ENCODE assay signal across 12 cellular contexts in the genomic region with DNA sequence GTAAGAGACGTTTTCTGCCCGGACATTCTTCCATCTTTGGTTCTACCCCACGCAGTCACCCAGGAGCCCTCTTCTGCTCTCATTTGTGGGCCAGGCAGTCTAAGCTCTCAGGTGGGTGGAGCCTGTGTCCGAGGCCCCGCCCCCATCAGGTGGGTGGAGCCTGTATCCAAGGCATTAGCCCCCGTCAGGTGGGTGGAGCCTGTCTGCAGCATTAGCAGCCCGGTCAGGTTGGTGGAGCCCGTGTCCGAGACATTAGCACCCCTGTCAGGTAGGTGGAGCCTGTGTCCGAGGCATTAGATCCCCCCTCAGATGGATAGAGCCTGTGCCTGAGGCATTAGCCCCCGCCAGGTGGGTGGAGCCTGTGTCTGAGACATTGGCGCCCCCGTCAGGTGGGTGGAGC. TPM values are rescaled to one million over a fixed set of nuclear protein-coding genes. Genes with fewer than 3 reads are reported as not detected.
DNase-seq lines count a peak whose midpoint lies in the region; ATAC-seq and TF ChIP-seq lines count a peak whose summit lies in the region.
"Had no signal": no experiment of that assay in that cellular context is flagged by ENCODE, and none has a peak within 500 bp of the region (broad histone marks: within the 10 kb centered on the region; RNA-seq: fewer than 3 reads in every experiment).

No MANE protein-coding gene starts in this region.

- H3K9me3 ChIP-seq in endodermal cell (ENCODE audit: control insufficient read depth, low read length) = no peaks in the 10 kb centered on the region

- peak; percentile 45 for DNase-seq in NCI-H82 (lab: John Stamatoyannopoulos, UW)
- DNase-seq in NCI-H82 treated with DMSO at 0.1 percent for 48 hours (lab: John Stamatoyannopoulos, UW; ENCODE audit: unreplicated experiment) = no peak
- DNase-seq in WTC11 (ENCODE audit: low spot score) = peak; percentile 79
- DNase-seq in endodermal cell = peak; percentile 78
- peak in 5 of 6 experiments; percentile 34 to 60 (median 38) for DNase-seq in stimulated activated naive CD4-positive, alpha-beta T cell (lab: John Stamatoyannopoulos, UW)
- no peak for DNase-seq in LoVo (ENCODE audit: low spot score)
- DNase-seq in sciatic nerve (ENCODE audit: low spot score) = no peak
- no peak for DNase-seq in glomerular visceral epithelial cell (ENCODE audit: extremely low spot score)
- DNase-seq: NCI-H526 treated with DMSO at 0.1 percent for 48 hours had no signal

- H3K36me3 Mint-ChIP-seq in WTC11 = peaks cover 2% of the 10 kb centered on the region; the same call in 1 of the 2 replicates
- peaks cover 15% of the 10 kb centered on the region for H3K36me3 Mint-ChIP-seq in endodermal cell (ENCODE audit: low read depth)
- H3K36me3 Mint-ChIP-seq: activated naive CD4-positive, alpha-beta T cell treated with anti-CD3 and anti-CD28 coated beads, Interleukin-2, amount 50 U/mL, for 72 hours had no signal

- CTCF ChIA-PET in WTC11 (lab: Charles Lee) = no interaction called here

- TF ChIP-seq CTCF in WTC11 (IDR thresholded peaks at IDR 0.05) (no peak), endodermal cell (conservative IDR thresholded peaks at IDR 0.05) (no peak)

- H3K27me3 ChIP-seq in endodermal cell (ENCODE audit: control insufficient read depth, insufficient read depth, low read length, poor library complexity, severe bottlenecking) = no peaks in the 10 kb centered on the region

- H3K9ac ChIP-seq in endodermal cell (ENCODE audit: extremely low read depth, low read length, poor library complexity, severe bottlenecking) = no peak overlapping the region

- peaks cover 4% of the 10 kb centered on the region for H3K4me1 Mint-ChIP-seq in WTC11
- H3K4me1 Mint-ChIP-seq in endodermal cell = no peaks in the 10 kb centered on the region

- H3K4me3 Mint-ChIP-seq in WTC11 (no peak overlapping the region), endodermal cell (no peak overlapping the region)
- H3K4me3 Mint-ChIP-seq: stimulated activated naive CD8-positive, alpha-beta T cell treated with anti-CD3 and anti-CD28 coated beads, Interleukin-15, Interleukin-2, amounts not matched to agents 100 ng/mL and 50 ng/mL, for 24 hours had no signal

- H3K36me3 ChIP-seq in endodermal cell (ENCODE audit: control insufficient read depth, insufficient read depth, low read length) = no peaks in the 10 kb centered on the region

- H3K27ac Mint-ChIP-seq in WTC11 (no peak overlapping the region), endodermal cell (no peak overlapping the region)
- H3K27ac Mint-ChIP-seq: stimulated activated naive CD8-positive, alpha-beta T cell treated with anti-CD3 and anti-CD28 coated beads, Interleukin-15, Interleukin-2, amounts not matched to agents 100 ng/mL and 50 ng/mL, for 24 hours had no signal

- H3K27ac ChIP-seq in endodermal cell (ENCODE audit: low read depth, low read length) = no peak overlapping the region

- H3K9me3 Mint-ChIP-seq in WTC11 (no peaks in the 10 kb centered on the region), endodermal cell (no peaks in the 10 kb centered on the region)
- H3K9me3 Mint-ChIP-seq: activated naive CD4-positive, alpha-beta T cell treated with anti-CD3 and anti-CD28 coated beads, Interleukin-2, amount 50 U/mL, for 72 hours; stimulated activated naive CD8-positive, alpha-beta T cell treated with anti-CD3 and anti-CD28 coated beads, Interleukin-15, Interleukin-2, amounts not matched to agents 100 ng/mL and 50 ng/mL, for 24 hours had no signal

- POLR2A ChIA-PET in WTC11 (lab: Charles Lee) = no interaction called here

- intact Hi-C loops in sciatic nerve (cut with DNase I) = no loop called here

- no peak overlapping the region for H3K4me3 ChIP-seq in endodermal cell (ENCODE audit: low read length)

- H3K27me3 Mint-ChIP-seq in WTC11 (ENCODE audit: low read depth) (no peaks in the 10 kb centered on the region), endodermal cell (ENCODE audit: insufficient read depth) (no peaks in the 10 kb centered on the region)
- H3K27me3 Mint-ChIP-seq: stimulated activated naive CD8-positive, alpha-beta T cell treated with anti-CD3 and anti-CD28 coated beads, Interleukin-15, Interleukin-2, amounts not matched to agents 100 ng/mL and 50 ng/mL, for 24 hours had no signal

- no peaks in the 10 kb centered on the region for H3K4me1 ChIP-seq in endodermal cell (ENCODE audit: control insufficient read depth, insufficient read depth, low read length)

- peak; percentile 65 for ATAC-seq in WTC11
- ATAC-seq in sciatic nerve = no peak
- ATAC-seq: activated naive CD4-positive, alpha-beta T cell treated with anti-CD3 and anti-CD28 coated beads, Interleukin-2, amount 50 U/mL, for 72 hours had no signal

- 93 to 97% methylated on average over 6 to 13 of the region's 13 CpGs for WGBS in endodermal cell (ENCODE audit: insufficient coverage in 1 of 2, insufficient read length in 1 of 2), 2 experiments

TF ChIP-seq in WTC11, 78 proteins besides CTCF, POLR2A, EP300 and RAD21:
- TF ChIP-seq ZNF317 (CRISPR knock-in tag; IDR thresholded peaks at IDR 0.05; ENCODE audit: borderline replicate concordance, low read depth) = no peak
- no peak for TF ChIP-seq ZNF263 (CRISPR knock-in tag; IDR thresholded peaks at IDR 0.05; ENCODE audit: low read depth)
- TF ChIP-seq ETV6 (CRISPR knock-in tag; IDR thresholded peaks at IDR 0.05) = no peak
- TF ChIP-seq, protein P1, sequence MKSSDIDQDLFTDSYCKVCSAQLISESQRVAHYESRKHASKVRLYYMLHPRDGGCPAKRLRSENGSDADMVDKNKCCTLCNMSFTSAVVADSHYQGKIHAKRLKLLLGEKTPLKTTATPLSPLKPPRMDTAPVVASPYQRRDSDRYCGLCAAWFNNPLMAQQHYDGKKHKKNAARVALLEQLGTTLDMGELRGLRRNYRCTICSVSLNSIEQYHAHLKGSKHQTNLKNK (CRISPR knock-in tag; IDR thresholded peaks at IDR 0.05) = no peak
- TF ChIP-seq, protein P2, sequence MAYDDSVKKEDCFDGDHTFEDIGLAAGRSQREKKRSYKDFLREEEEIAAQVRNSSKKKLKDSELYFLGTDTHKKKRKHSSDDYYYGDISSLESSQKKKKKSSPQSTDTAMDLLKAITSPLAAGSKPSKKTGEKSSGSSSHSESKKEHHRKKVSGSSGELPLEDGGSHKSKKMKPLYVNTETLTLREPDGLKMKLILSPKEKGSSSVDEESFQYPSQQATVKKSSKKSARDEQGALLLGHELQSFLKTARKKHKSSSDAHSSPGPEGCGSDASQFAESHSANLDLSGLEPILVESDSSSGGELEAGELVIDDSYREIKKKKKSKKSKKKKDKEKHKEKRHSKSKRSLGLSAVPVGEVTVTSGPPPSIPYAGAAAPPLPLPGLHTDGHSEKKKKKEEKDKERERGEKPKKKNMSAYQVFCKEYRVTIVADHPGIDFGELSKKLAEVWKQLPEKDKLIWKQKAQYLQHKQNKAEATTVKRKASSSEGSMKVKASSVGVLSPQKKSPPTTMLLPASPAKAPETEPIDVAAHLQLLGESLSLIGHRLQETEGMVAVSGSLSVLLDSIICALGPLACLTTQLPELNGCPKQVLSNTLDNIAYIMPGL (CRISPR knock-in tag; IDR thresholded peaks at IDR 0.05) = no peak
- TF ChIP-seq, protein P3, sequence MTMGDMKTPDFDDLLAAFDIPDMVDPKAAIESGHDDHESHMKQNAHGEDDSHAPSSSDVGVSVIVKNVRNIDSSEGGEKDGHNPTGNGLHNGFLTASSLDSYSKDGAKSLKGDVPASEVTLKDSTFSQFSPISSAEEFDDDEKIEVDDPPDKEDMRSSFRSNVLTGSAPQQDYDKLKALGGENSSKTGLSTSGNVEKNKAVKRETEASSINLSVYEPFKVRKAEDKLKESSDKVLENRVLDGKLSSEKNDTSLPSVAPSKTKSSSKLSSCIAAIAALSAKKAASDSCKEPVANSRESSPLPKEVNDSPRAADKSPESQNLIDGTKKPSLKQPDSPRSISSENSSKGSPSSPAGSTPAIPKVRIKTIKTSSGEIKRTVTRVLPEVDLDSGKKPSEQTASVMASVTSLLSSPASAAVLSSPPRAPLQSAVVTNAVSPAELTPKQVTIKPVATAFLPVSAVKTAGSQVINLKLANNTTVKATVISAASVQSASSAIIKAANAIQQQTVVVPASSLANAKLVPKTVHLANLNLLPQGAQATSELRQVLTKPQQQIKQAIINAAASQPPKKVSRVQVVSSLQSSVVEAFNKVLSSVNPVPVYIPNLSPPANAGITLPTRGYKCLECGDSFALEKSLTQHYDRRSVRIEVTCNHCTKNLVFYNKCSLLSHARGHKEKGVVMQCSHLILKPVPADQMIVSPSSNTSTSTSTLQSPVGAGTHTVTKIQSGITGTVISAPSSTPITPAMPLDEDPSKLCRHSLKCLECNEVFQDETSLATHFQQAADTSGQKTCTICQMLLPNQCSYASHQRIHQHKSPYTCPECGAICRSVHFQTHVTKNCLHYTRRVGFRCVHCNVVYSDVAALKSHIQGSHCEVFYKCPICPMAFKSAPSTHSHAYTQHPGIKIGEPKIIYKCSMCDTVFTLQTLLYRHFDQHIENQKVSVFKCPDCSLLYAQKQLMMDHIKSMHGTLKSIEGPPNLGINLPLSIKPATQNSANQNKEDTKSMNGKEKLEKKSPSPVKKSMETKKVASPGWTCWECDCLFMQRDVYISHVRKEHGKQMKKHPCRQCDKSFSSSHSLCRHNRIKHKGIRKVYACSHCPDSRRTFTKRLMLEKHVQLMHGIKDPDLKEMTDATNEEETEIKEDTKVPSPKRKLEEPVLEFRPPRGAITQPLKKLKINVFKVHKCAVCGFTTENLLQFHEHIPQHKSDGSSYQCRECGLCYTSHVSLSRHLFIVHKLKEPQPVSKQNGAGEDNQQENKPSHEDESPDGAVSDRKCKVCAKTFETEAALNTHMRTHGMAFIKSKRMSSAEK (CRISPR knock-in tag; IDR thresholded peaks at IDR 0.05; ENCODE audit: borderline replicate concordance) = no peak
TF ChIP-seq in WTC11: peak in this region for 0.

RNA-seq across cellular contexts. Expression of a gene that starts 45.5 kb away (rescaled TPM):
- total RNA-seq in WTC11 (2021) = 0.27 to 0.50 TPM (median 0.37 TPM) in 3 replicates
- under 1 TPM; 0.20 to 0.27 TPM for total RNA-seq in endodermal cell
- polyA plus RNA-seq in endodermal cell (2013, experiment 1 of 2) = 0.14 TPM
- polyA plus RNA-seq in endodermal cell (2013, experiment 2 of 2) = 0.25 TPM
- total RNA-seq in sciatic nerve = 3.6 TPM
- total RNA-seq: myocyte had no signal

Comparison
In these comparisons a context has a peak if more than half of its experiments do, and no peak if none do; other contexts are left out.
1. DNase-seq: peak in NCI-H82 (single experiment), WTC11 (single experiment), endodermal cell (single experiment) and stimulated activated naive CD4-positive, alpha-beta T cell (5 of 6); none in NCI-H82 treated with DMSO at 0.1 percent for 48 hours (single experiment), LoVo (single experiment), sciatic nerve (single experiment) and glomerular visceral epithelial cell (single experiment).